14 cellular contexts compared by ENCODE assay signal in the genomic region with DNA sequence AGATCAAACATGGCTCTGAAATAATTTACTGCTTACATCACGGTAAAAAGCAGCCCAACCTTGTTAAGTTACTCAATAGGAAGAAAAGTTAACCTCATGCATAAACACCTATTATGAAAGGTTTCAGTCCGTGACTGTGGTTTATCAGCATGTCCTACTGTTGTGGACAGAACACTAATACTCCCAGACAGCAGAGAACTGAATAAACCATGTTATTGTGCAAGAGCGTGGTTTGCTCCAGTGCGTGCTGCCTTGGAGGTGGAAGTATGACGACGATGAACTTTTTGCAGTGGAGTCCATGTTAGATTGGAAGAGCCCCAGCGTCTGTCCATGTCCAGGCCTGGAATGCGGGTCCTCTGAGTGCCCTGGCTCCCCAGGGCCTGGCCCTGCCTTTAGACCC. TPM values are rescaled to one million over a fixed set of nuclear protein-coding genes. Genes with fewer than 3 reads are reported as not detected.
DNase-seq lines count a peak whose midpoint lies in the region; ATAC-seq, FAIRE-seq and TF ChIP-seq lines count a peak whose summit lies in the region.
"Had no signal": no experiment of that assay in that cellular context is flagged by ENCODE, and none has a peak within 500 bp of the region (broad histone marks: within the 10 kb centered on the region; RNA-seq: fewer than 3 reads in every experiment).

No MANE protein-coding gene starts in this region.

- H4K91ac ChIP-seq in mesenchymal stem cell (ENCODE audit: low read length), result no peak overlapping the region

- in situ Hi-C loops in transverse colon (cut with MboI; ENCODE audit: low pct_ligation_motif_present in 1 of 4, low pct_unique_long_range_greater_than_20kb in 1 of 4, low sequenced_read_pairs in 3 of 4), result loop anchor here in 1 of 4 donors (10.0 kb wide), 1 partner anchor 488 kb away; no protein-coding TSS in a partner anchor

- H2BK5ac ChIP-seq in mesenchymal stem cell (ENCODE audit: low read depth, low read length, poor library complexity, severe bottlenecking), result no peak overlapping the region

- no peak overlapping the region for H2BK120ac ChIP-seq in mesenchymal stem cell (ENCODE audit: low read depth, low read length)

- H3K36me3 ChIP-seq in bronchial epithelial cell (ENCODE audit: control insufficient read depth, insufficient read depth, low read length) (peaks cover 19% of the 10 kb centered on the region), mesenchymal stem cell (ENCODE audit: control insufficient read depth in 1 of 2, insufficient read depth in 2 of 2, low read depth in 1 of 2, low read length in 2 of 2) (peaks cover 0 to 10% of the 10 kb centered on the region in 2 experiments), transverse colon (peaks cover 0 to 2% (median 0%) of the 10 kb centered on the region in 4 donors)

- peak; percentile 23 for FAIRE-seq in bronchial epithelial cell (lab: Jason Lieb, UNC)
- FAIRE-seq: H54 had no signal

- no peak overlapping the region for H2AK5ac ChIP-seq in mesenchymal stem cell (ENCODE audit: low read length, severe bottlenecking)

- no peaks in the 10 kb centered on the region for H3K27me3 ChIP-seq in bronchial epithelial cell (ENCODE audit: control insufficient read depth, insufficient read depth, low read length)
- no peaks in the 10 kb centered on the region for H3K27me3 ChIP-seq in mesenchymal stem cell (ENCODE audit: control insufficient read depth in 1 of 2, insufficient read depth in 1 of 2, low read length in 2 of 2)
- H3K27me3 ChIP-seq in transverse colon, result no peaks in the 10 kb centered on the region

- no peak overlapping the region for H3K4me2 ChIP-seq in mesenchymal stem cell (ENCODE audit: low read length, poor library complexity, severe bottlenecking)

- no peak for ATAC-seq in GM21381 (IDR thresholded peaks at IDR 0.05; ENCODE audit: unreplicated experiment)
- ATAC-seq: activated CD8-positive, alpha-beta T cell treated with anti-CD3 and anti-CD28 coated beads for 36 hours had no signal

- WGBS in mesenchymal stem cell, result 91% methylated on average over 8 of the region's 8 CpGs
- 59 to 88% methylated on average over 2 to 8 of the region's 8 CpGs for WGBS in transverse colon (ENCODE audit: low coverage in 1 of 2), 2 donors

- H2BK12ac ChIP-seq in mesenchymal stem cell (ENCODE audit: low read length in 2 of 2), result no peak overlapping the region

- H3K9me3 ChIP-seq in mesenchymal stem cell (ENCODE audit: control insufficient read depth, low read length), result no peaks in the 10 kb centered on the region
- no peaks in the 10 kb centered on the region for H3K9me3 ChIP-seq in transverse colon

- no peak overlapping the region for H3K27ac ChIP-seq in mesenchymal stem cell (ENCODE audit: low read length, poor library complexity, severe bottlenecking)
- no peak overlapping the region for H3K27ac ChIP-seq in transverse colon
- H3K27ac ChIP-seq: coronary artery had no signal

- intact Hi-C loops in transverse colon (cut with DNase I; ENCODE audit: low total_unique reads), result no loop called here

- H3K79me1 ChIP-seq in mesenchymal stem cell (replicated peaks; ENCODE audit: low read length, poor library complexity, severe bottlenecking), result no peaks in the 10 kb centered on the region

- H2BK15ac ChIP-seq in mesenchymal stem cell (ENCODE audit: low read depth, poor library complexity, severe bottlenecking), result no peak overlapping the region

- TF ChIP-seq CTCF in bronchial epithelial cell (IDR thresholded peaks at IDR 0.05; ENCODE audit: insufficient read depth, low read length, severe bottlenecking), result no peak
- TF ChIP-seq CTCF in transverse colon (IDR thresholded peaks at IDR 0.05), result no peak

- no peak overlapping the region for H3K18ac ChIP-seq in mesenchymal stem cell (ENCODE audit: low read depth in 1 of 2, low read length in 2 of 2)

- no peak overlapping the region for H3K4ac ChIP-seq in mesenchymal stem cell (ENCODE audit: low read depth in 1 of 2, low read length in 2 of 2)

- no peak overlapping the region for H3K23ac ChIP-seq in mesenchymal stem cell (ENCODE audit: low read length in 2 of 2)

- no peak overlapping the region for H3K4me3 ChIP-seq in bronchial epithelial cell (ENCODE audit: low read depth, low read length)
- H3K4me3 ChIP-seq in mesenchymal stem cell (ENCODE audit: insufficient read depth in 1 of 2, low read depth in 1 of 2, low read length in 2 of 2), result no peak overlapping the region
- no peak overlapping the region for H3K4me3 ChIP-seq in transverse colon
- H3K4me3 ChIP-seq: coronary artery had no signal

- H3K9ac ChIP-seq in mesenchymal stem cell (ENCODE audit: low read length), result no peak overlapping the region

- no peak for TF ChIP-seq POLR2A in transverse colon (IDR thresholded peaks at IDR 0.05)

- no peak for TF ChIP-seq EP300 in transverse colon (IDR thresholded peaks at IDR 0.05; ENCODE audit: low read depth)

- H3K14ac ChIP-seq in mesenchymal stem cell (ENCODE audit: low read length in 2 of 2), result no peak overlapping the region

- H3K4me1 ChIP-seq in mesenchymal stem cell (ENCODE audit: control insufficient read depth, insufficient read depth, low read depth, low read length), result peaks cover 5% of the 10 kb centered on the region
- no peaks in the 10 kb centered on the region for H3K4me1 ChIP-seq in transverse colon

- no peak overlapping the region for H4K8ac ChIP-seq in mesenchymal stem cell (ENCODE audit: low read length)

- no peak overlapping the region for H2AFZ ChIP-seq in mesenchymal stem cell (ENCODE audit: low read depth, low read length)

- DNase-seq in CD1c-positive myeloid dendritic cell (ENCODE audit: extremely low spot score) (peak; percentile 89), NOMO-1 (lab: John Stamatoyannopoulos, UW; ENCODE audit: unreplicated experiment in 2 of 2) (peak; percentile 80 to 98), bronchial epithelial cell (ENCODE audit: low read depth) (peak; percentile 25), mesenchymal stem cell (peak; percentile 95), transverse colon (no peak), EL (no peak)
- no peak for DNase-seq in stimulated activated CD4-positive, alpha-beta T cell treated with anti-CD3 and anti-CD28 coated beads, Interleukin-15, amount 100 ng/mL, for 24 hours
- DNase-seq: activated CD8-positive, alpha-beta T cell treated with anti-CD3 and anti-CD28 coated beads for 36 hours; activated naive CD4-positive, alpha-beta T cell treated with Interleukin-2 at 50 U/mL for 16 hours; NCI-H187 treated with DMSO at 0.1 percent for 48 hours; nephron progenitor cell had no signal

RNA-seq across cellular contexts. Expression of gene MYO5C, which starts 48.6 kb away (rescaled TPM):
- total RNA-seq in bronchial epithelial cell, result 17.8 and 19.7 TPM in 2 replicates
- polyA plus RNA-seq in mesenchymal stem cell (2013, experiment 1 of 2), result 0.01 TPM
- 0.03 TPM for polyA plus RNA-seq in mesenchymal stem cell (2013, experiment 2 of 2)
- 100 to 1,000 TPM in 1 of 4 donors, 10 to 100 TPM in 3; 56.1 to 151 (median 84.5) TPM for total RNA-seq in transverse colon

RNA-seq across cellular contexts. Expression of gene GNB5, which starts 55.8 kb away (rescaled TPM):
- total RNA-seq in bronchial epithelial cell (46.1 and 54.9 TPM in 2 replicates), transverse colon (10 to 100 TPM in 2 of 4 donors, 1 to 10 TPM in 1, under 1 TPM in 1; 0.60 to 12.7 (median 7.8) TPM)
- polyA plus RNA-seq in mesenchymal stem cell (2013, experiment 1 of 2), result 15.8 TPM
- polyA plus RNA-seq in mesenchymal stem cell (2013, experiment 2 of 2), result 15.7 TPM

Comparison
In these comparisons a context has a peak if more than half of its experiments do, and no peak if none do; other contexts are left out.
1. DNase-seq: peak in CD1c-positive myeloid dendritic cell (single experiment), NOMO-1 (2 of 2), bronchial epithelial cell (single experiment) and mesenchymal stem cell (single experiment); none in stimulated activated CD4-positive, alpha-beta T cell treated with anti-CD3 and anti-CD28 coated beads, Interleukin-15, amount 100 ng/mL, for 24 hours (single experiment), transverse colon (single experiment) and EL (single experiment).